In the genomic region with DNA sequence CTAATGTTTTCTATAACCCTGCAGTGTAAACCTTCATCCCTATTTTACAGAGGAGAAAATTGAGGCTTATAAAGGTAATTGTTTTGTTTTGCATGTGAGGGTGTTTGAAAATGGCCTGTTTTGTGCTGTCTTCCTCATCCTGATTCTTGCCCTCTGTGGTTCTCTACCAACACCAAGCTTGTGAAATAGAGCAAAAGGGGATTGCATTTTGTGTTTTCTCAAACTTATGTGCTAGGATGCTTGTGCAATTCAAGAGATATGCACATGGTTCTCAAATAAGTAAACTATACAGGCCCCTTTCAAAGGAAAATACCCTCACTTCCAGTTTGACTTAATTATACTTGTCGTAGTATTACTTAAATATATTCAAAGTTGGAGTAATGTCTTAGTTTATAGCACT, we compare ENCODE assay signal across 1 cellular context.
TF ChIP-seq lines count a peak whose summit lies in the region.

No MANE protein-coding gene starts in this region.

TF ChIP-seq in endothelial cell of umbilical vein, 7 proteins besides CTCF, POLR2A, EP300 and RAD21:
- no peak for TF ChIP-seq POLR2AphosphoS5 (IDR thresholded peaks at IDR 0.05; ENCODE audit: insufficient read depth, low read depth, low read length)
- TF ChIP-seq, protein P1, sequence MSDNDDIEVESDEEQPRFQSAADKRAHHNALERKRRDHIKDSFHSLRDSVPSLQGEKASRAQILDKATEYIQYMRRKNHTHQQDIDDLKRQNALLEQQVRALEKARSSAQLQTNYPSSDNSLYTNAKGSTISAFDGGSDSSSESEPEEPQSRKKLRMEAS (IDR thresholded peaks at IDR 0.05; ENCODE audit: insufficient read depth, insufficient read length) = no peak
- no peak for TF ChIP-seq GATA2 (IDR thresholded peaks at IDR 0.05; ENCODE audit: insufficient read depth, insufficient read length, low read depth, low read length)
- TF ChIP-seq JUN (IDR thresholded peaks at IDR 0.05; ENCODE audit: borderline replicate concordance, insufficient read depth, insufficient read length, low read depth) = no peak
- TF ChIP-seq FOS (IDR thresholded peaks at IDR 0.05; ENCODE audit: borderline replicate concordance, insufficient read depth, low read length) = no peak
